Comparison of ENCODE assay signal across 24 cellular contexts in the genomic region with DNA sequence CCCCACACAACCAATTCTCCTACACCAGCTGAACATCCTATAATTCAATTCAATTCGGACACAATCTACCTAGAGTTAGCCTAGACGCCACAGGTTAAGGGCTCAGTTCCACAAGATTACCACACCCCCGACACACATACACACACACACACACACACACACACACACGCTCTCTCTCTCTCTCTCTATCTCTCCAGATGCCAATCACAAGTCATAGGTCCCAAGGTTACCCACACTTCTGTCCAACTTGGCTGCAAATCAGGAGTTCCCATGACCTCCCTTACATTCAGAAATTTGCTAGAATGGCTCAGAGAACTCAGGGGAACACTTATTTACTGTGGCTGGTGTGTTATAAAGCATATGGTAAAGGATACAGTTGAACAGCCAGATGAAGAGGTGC.
DNase-seq lines count a peak whose midpoint lies in the region; ATAC-seq and TF ChIP-seq lines count a peak whose summit lies in the region.
"Had no signal": no experiment of that assay in that cellular context is flagged by ENCODE, and none has a peak within 500 bp of the region (broad histone marks: within the 10 kb centered on the region; RNA-seq: fewer than 3 reads in every experiment).

No MANE protein-coding gene starts in this region.

- no peaks in the 10 kb centered on the region for H3K79me2 ChIP-seq in neural progenitor cell (ENCODE audit: low read depth)

- H3K9me3 Mint-ChIP-seq in neural progenitor cell = no peaks in the 10 kb centered on the region
- H3K9me3 Mint-ChIP-seq: CD4-positive, alpha-beta T cell; H9; HFFc6 had no signal

- no peak overlapping the region for H3K4me2 ChIP-seq in neural progenitor cell
- H3K4me2 ChIP-seq: BLaER1 treated with 17β-estradiol and CSF1 and Interleukin-3, amounts not matched to agents 10 nM and 100 nM; KMS-11 had no signal

- H3K27me3 ChIP-seq in cardiac muscle cell = no peaks in the 10 kb centered on the region
- no peaks in the 10 kb centered on the region for H3K27me3 ChIP-seq in tibial artery
- H3K27me3 ChIP-seq in neural progenitor cell = no peaks in the 10 kb centered on the region
- H3K27me3 ChIP-seq: BLaER1 treated with 17β-estradiol and CSF1 and Interleukin-3, amounts not matched to agents 10 nM and 100 nM; SJSA1 had no signal

- H3F3A ChIP-seq in neural progenitor cell (ENCODE audit: low read depth) = peaks cover 10% of the 10 kb centered on the region

- H3K36me3 ChIP-seq in cardiac muscle cell = no peaks in the 10 kb centered on the region
- H3K36me3 ChIP-seq in tibial artery = peaks cover 0 to 24% (median 2%) of the 10 kb centered on the region in 3 donors
- no peaks in the 10 kb centered on the region for H3K36me3 ChIP-seq in neural progenitor cell
- H3K36me3 ChIP-seq: BLaER1 treated with 17β-estradiol and CSF1 and Interleukin-3, amounts not matched to agents 10 nM and 100 nM had no signal

- H3K4me1 ChIP-seq in cardiac muscle cell (ENCODE audit: low read depth) (peaks cover 64% of the 10 kb centered on the region), tibial artery (peaks cover 0 to 93% (median 58%) of the 10 kb centered on the region in 4 donors), neural progenitor cell (peaks cover 22% of the 10 kb centered on the region)

- H3K9ac ChIP-seq in neural progenitor cell = no peak overlapping the region
- H3K9ac ChIP-seq: BLaER1 treated with 17β-estradiol and CSF1 and Interleukin-3, amounts not matched to agents 10 nM and 100 nM; GM23248; KMS-11 had no signal

- H3K4me3 Mint-ChIP-seq in neural progenitor cell = no peak overlapping the region
- H3K4me3 Mint-ChIP-seq: CD4-positive, alpha-beta T cell; H9; HFFc6 had no signal

- H3K9me3 ChIP-seq in cardiac muscle cell (ENCODE audit: low read depth) (no peaks in the 10 kb centered on the region), tibial artery (no peaks in the 10 kb centered on the region), neural progenitor cell (ENCODE audit: low read depth) (no peaks in the 10 kb centered on the region)
- H3K9me3 ChIP-seq: BLaER1 treated with 17β-estradiol and CSF1 and Interleukin-3, amounts not matched to agents 10 nM and 100 nM; SJSA1 had no signal

- peaks cover 10% of the 10 kb centered on the region for H3K36me3 Mint-ChIP-seq in neural progenitor cell

- no peak overlapping the region for H2AFZ ChIP-seq in neural progenitor cell (replicated peaks)
- H2AFZ ChIP-seq: GM23248 had no signal

- intact Hi-C loops in left ventricle myocardium superior (cut with micrococcal nuclease) (no loop called here), tibial artery (cut with DNase I; ENCODE audit: low total_unique reads) (no loop called here)

- TF ChIP-seq CTCF in cardiac muscle cell (IDR thresholded peaks at IDR 0.05; ENCODE audit: low read depth, low read length) (no peak), fibroblast of the aortic adventitia (IDR thresholded peaks at IDR 0.05; ENCODE audit: insufficient read depth, low read length) (no peak), tibial artery (IDR thresholded peaks at IDR 0.05) (no peak), neural progenitor cell (IDR thresholded peaks at IDR 0.05) (no peak)

- no peak overlapping the region for H3K27ac Mint-ChIP-seq in neural progenitor cell
- H3K27ac Mint-ChIP-seq: CD4-positive, alpha-beta T cell; HFFc6 had no signal

- no peak for DNase-seq in cardiac muscle cell (ENCODE audit: low read depth in 1 of 2, low spot score in 1 of 2)
- no peak for DNase-seq in left ventricle myocardium superior
- DNase-seq in NCI-H446 treated with DMSO at 0.1 percent for 48 hours (lab: John Stamatoyannopoulos, UW) = peak; percentile 49
- peak; percentile 51 for DNase-seq in fibroblast of the aortic adventitia (ENCODE audit: low read depth)
- DNase-seq in tibial artery = no peak
- no peak for DNase-seq in neural progenitor cell (ENCODE audit: low spot score)
- no peak for DNase-seq in MV-4-11 (lab: John Stamatoyannopoulos, UW)
- DNase-seq in NCI-H526 (lab: John Stamatoyannopoulos, UW) = no peak
- DNase-seq: 8988T; CD4-positive, alpha-beta T cell; COR-L47; GM23248; H9; HFFc6; IMR-90; NCI-H1105; NCI-H146; NCI-H1930; NCI-H526 treated with DMSO at 0.1 percent for 48 hours; Right ventricle myocardium superior; RPMI8226 had no signal

- no peak for ATAC-seq in left ventricle myocardium superior

- H3K4me1 Mint-ChIP-seq in neural progenitor cell = peaks cover 31% of the 10 kb centered on the region

- peaks cover 2% of the 10 kb centered on the region for H3K27me3 Mint-ChIP-seq in neural progenitor cell (ENCODE audit: insufficient read depth, low read depth)

- no peak overlapping the region for H3K4me3 ChIP-seq in cardiac muscle cell
- no peak overlapping the region for H3K4me3 ChIP-seq in fibroblast of the aortic adventitia (ENCODE audit: low read depth, low read length)
- no peak overlapping the region for H3K4me3 ChIP-seq in tibial artery
- H3K4me3 ChIP-seq in neural progenitor cell = no peak overlapping the region
- H3K4me3 ChIP-seq: BLaER1 treated with 17β-estradiol and CSF1 and Interleukin-3, amounts not matched to agents 10 nM and 100 nM; GM23248; SJSA1 had no signal

- peak overlapping the region; percentile 46 for H3K27ac ChIP-seq in cardiac muscle cell
- H3K27ac ChIP-seq in tibial artery = peak overlapping the region; percentile 36 to 46
- H3K27ac ChIP-seq in neural progenitor cell = no peak overlapping the region
- H3K27ac ChIP-seq: BLaER1 treated with 17β-estradiol and CSF1 and Interleukin-3, amounts not matched to agents 10 nM and 100 nM; GM23248; KMS-11; SJSA1 had no signal

- no peaks in the 10 kb centered on the region for H4K20me1 ChIP-seq in neural progenitor cell (ENCODE audit: low read depth)
- H4K20me1 ChIP-seq: BLaER1 treated with 17β-estradiol and CSF1 and Interleukin-3, amounts not matched to agents 10 nM and 100 nM had no signal

Comparison
In these comparisons a context has a peak if more than half of its experiments do, and no peak if none do; other contexts are left out.
1. DNase-seq: peak in NCI-H446 treated with DMSO at 0.1 percent for 48 hours (single experiment) and fibroblast of the aortic adventitia (single experiment); none in cardiac muscle cell (0 of 2), left ventricle myocardium superior (single experiment), tibial artery (0 of 2), neural progenitor cell (single experiment), MV-4-11 (single experiment) and NCI-H526 (0 of 2).